In the genomic region with DNA sequence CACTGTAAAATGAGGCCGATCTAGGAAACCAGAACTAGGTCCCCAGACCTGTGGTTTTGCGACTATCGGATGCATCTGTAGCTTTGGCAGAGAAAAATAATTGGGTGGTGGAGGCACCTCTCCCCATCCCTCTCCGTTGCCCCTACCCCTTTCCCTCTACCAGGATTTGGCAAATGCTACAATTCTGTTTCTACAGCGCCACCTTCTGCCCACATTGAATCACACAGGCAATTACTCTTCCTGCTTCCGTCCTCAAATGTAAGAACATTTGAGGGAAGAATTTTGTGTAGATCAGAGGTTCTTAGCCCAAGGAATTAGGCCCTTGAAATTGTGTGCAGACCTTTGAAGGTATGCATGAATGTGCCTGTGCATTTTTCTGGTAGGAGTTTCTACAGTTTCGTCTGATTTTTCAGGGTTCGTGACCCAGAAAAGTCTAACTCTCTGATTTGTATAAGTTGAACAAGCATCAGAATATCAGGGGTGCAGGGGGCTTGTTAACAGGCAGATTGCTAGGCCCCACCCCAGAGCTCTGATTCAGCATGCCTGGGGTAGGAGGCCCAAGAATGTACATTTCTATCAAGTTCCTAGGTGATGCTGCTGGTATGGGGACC, we compare ENCODE assay signal across 8 cellular contexts. TPM values are rescaled to one million over a fixed set of nuclear protein-coding genes. Genes with fewer than 3 reads are reported as not detected.
DNase-seq lines count a peak whose midpoint lies in the region; ATAC-seq and TF ChIP-seq lines count a peak whose summit lies in the region.

No MANE protein-coding gene starts in this region.

- WGBS in esophagus squamous epithelium, 2 donors: 21 to 22% methylated on average over 8 of the region's 8 CpGs

- H3K4me3 ChIP-seq in BLaER1 treated with 17β-estradiol and CSF1 and Interleukin-3, amounts not matched to agents 10 nM and 100 nM: peak overlapping the region in 8 of 10 experiments; percentile 50 to 65 (median 53); a peak in 16 of 20 replicates
- H3K4me3 ChIP-seq in HAP-1 (no peak overlapping the region), esophagus squamous epithelium (no peak overlapping the region)

- H3K9me3 Mint-ChIP-seq in nephron progenitor cell: no peaks in the 10 kb centered on the region

- no peak overlapping the region for H3K4me3 Mint-ChIP-seq in nephron progenitor cell

- TF ChIP-seq CTCF in esophagus squamous epithelium (IDR thresholded peaks at IDR 0.05) (peak; percentile 57 to 83 (median 68)), nephron progenitor cell (IDR thresholded peaks at IDR 0.05) (peak; percentile 77)

- H3K36me3 Mint-ChIP-seq in nephron progenitor cell (ENCODE audit: low read depth): no peaks in the 10 kb centered on the region

- H3K4me1 Mint-ChIP-seq in nephron progenitor cell: peaks cover 43% of the 10 kb centered on the region

- H3K27ac Mint-ChIP-seq in nephron progenitor cell: no peak overlapping the region

- no peak for ATAC-seq in GM21786 (IDR thresholded peaks at IDR 0.05; ENCODE audit: unreplicated experiment)
- no peak for ATAC-seq in activated CD4-positive, CD25-positive, alpha-beta regulatory T cell treated with anti-CD3 and anti-CD28 coated beads, Interleukin-2, amount 50 U/mL, for 24 hours

- H3K9me3 ChIP-seq in BLaER1 treated with 17β-estradiol and CSF1 and Interleukin-3, amounts not matched to agents 10 nM and 100 nM (replicated peaks in 1 of 11): no peaks in the 10 kb centered on the region
- H3K9me3 ChIP-seq in HAP-1 (no peaks in the 10 kb centered on the region), esophagus squamous epithelium (no peaks in the 10 kb centered on the region)

- peaks cover 0 to 11% (median 0%) of the 10 kb centered on the region in 11 experiments; a peak in 2 of 22 replicates for H4K20me1 ChIP-seq in BLaER1 treated with 17β-estradiol and CSF1 and Interleukin-3, amounts not matched to agents 10 nM and 100 nM

- TF ChIP-seq POLR2A in esophagus squamous epithelium (IDR thresholded peaks at IDR 0.05): no peak

- H3K4me2 ChIP-seq in BLaER1 treated with 17β-estradiol and CSF1 and Interleukin-3, amounts not matched to agents 10 nM and 100 nM: peak overlapping the region; percentile 72 to 95 (median 86)

- peaks cover 19 to 40% (median 27%) of the 10 kb centered on the region in 10 experiments for H3K4me1 ChIP-seq in BLaER1 treated with 17β-estradiol and CSF1 and Interleukin-3, amounts not matched to agents 10 nM and 100 nM
- H3K4me1 ChIP-seq in HAP-1 (peaks cover 20% of the 10 kb centered on the region), esophagus squamous epithelium (peaks cover 0 to 17% (median 4%) of the 10 kb centered on the region in 3 donors)

- DNase-seq in HAP-1 (ENCODE audit: low spot score in 2 of 2) (peak; percentile 48 to 79), NCI-H82 (lab: John Stamatoyannopoulos, UW) (peak; percentile 88), esophagus squamous epithelium (lab: John Stamatoyannopoulos, UW) (no peak), nephron progenitor cell (peak; percentile 75)
- DNase-seq in activated CD8-positive, alpha-beta memory T cell treated with anti-CD3 and anti-CD28 coated beads for 24 hours: peak; percentile 72

- H3K9ac ChIP-seq in BLaER1 treated with 17β-estradiol and CSF1 and Interleukin-3, amounts not matched to agents 10 nM and 100 nM: peak overlapping the region in 9 of 11 experiments; percentile 38 to 79 (median 64); a peak in 15 of 22 replicates

- intact Hi-C loops in esophagus squamous epithelium (cut with DNase I): loop anchor here (2.0 to 5.0 kb wide), 2 partner anchors 76 to 85 kb away; no protein-coding TSS in a partner anchor

- in situ Hi-C loops in HAP-1 (cut with MboI; ENCODE audit: low sequenced_read_pairs): loop anchor here (5.0 to 25.0 kb wide), 4 partner anchors 75 to 635 kb away; a partner anchor contains a TSS

- peak overlapping the region in 7 of 11 experiments; percentile 29 to 68 (median 49); a peak in 11 of 22 replicates for H3K27ac ChIP-seq in BLaER1 treated with 17β-estradiol and CSF1 and Interleukin-3, amounts not matched to agents 10 nM and 100 nM
- no peak overlapping the region for H3K27ac ChIP-seq in esophagus squamous epithelium

- 0 out of 22 replicates have a peak, but pooled peaks cover 0 to 3% (median 0%) of the 10 kb centered on the region in 11 experiments for H3K36me3 ChIP-seq in BLaER1 treated with 17β-estradiol and CSF1 and Interleukin-3, amounts not matched to agents 10 nM and 100 nM
- H3K36me3 ChIP-seq in HAP-1 (replicated peaks) (no peaks in the 10 kb centered on the region), esophagus squamous epithelium (no peaks in the 10 kb centered on the region)

- H3K27me3 Mint-ChIP-seq in nephron progenitor cell (ENCODE audit: low read depth, poor library complexity): peaks cover 72% of the 10 kb centered on the region

- no peaks in the 10 kb centered on the region for H3K27me3 ChIP-seq in BLaER1 treated with 17β-estradiol and CSF1 and Interleukin-3, amounts not matched to agents 10 nM and 100 nM
- no peaks in the 10 kb centered on the region for H3K27me3 ChIP-seq in HAP-1 (ENCODE audit: low read depth)
- H3K27me3 ChIP-seq in esophagus squamous epithelium: peaks cover 0 to 52% (median 0%) of the 10 kb centered on the region in 4 donors

RNA-seq across cellular contexts. Expression of a gene that starts 11.2 kb away (rescaled TPM):
- total RNA-seq in esophagus squamous epithelium: 1 to 10 TPM in 1 of 4 donors, under 1 TPM in 1, not detected in 2; 0.97 to 1.2 TPM

RNA-seq across cellular contexts. Expression of a gene that starts 31.5 kb away (rescaled TPM):
- under 1 TPM in 2 of 4 donors, not detected in 2; 0.18 to 0.76 TPM for total RNA-seq in esophagus squamous epithelium

RNA-seq across cellular contexts. Expression of a gene that starts 46.6 kb away (rescaled TPM):
- total RNA-seq in esophagus squamous epithelium: 1 to 10 TPM in 1 of 4 donors, under 1 TPM in 3; 0.27 to 1.2 (median 0.56) TPM

RNA-seq across cellular contexts. Expression of a gene that starts 47.7 kb away (rescaled TPM):
- 10 to 100 TPM; 22.6 to 33.3 (median 27.1) TPM for total RNA-seq in esophagus squamous epithelium

Comparison
In these comparisons a context has a peak if more than half of its experiments do, and no peak if none do; other contexts are left out.
1. H3K27ac ChIP-seq: peak in BLaER1 treated with 17β-estradiol and CSF1 and Interleukin-3, amounts not matched to agents 10 nM and 100 nM (7 of 11); none in esophagus squamous epithelium (0 of 4).
2. H3K4me3 ChIP-seq: peak in BLaER1 treated with 17β-estradiol and CSF1 and Interleukin-3, amounts not matched to agents 10 nM and 100 nM (8 of 10); none in HAP-1 (single experiment) and esophagus squamous epithelium (0 of 4).